Comparison of ENCODE assay signal across 11 cellular contexts in the genomic region with DNA sequence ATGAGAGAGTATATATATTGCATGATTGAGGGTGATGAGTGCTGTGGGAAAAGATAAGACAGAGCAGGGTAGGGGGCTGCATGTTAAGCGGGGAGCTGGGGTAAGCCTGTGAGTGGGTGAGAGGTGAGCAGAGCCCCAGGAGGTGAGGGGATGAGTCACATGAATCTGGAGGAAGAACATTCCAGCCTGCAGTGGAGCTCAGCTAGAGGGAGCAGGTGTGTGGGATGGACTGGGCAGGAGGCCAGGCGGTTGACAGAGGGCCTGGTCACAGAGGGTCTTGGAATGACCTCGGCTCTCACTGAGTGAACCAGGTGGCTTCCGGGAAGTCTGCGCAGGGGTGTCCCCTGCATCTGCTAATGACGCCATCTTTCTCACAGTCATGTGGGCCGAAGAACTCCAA. TPM values are rescaled to one million over a fixed set of nuclear protein-coding genes. Genes with fewer than 3 reads are reported as not detected.
A peak's percentile ranks its signal among the peaks of the same experiment; 100 is the strongest.
DNase-seq lines count a peak whose midpoint lies in the region; ATAC-seq and TF ChIP-seq lines count a peak whose summit lies in the region.
"Had no signal": no experiment of that assay in that cellular context is flagged by ENCODE, and none has a peak within 500 bp of the region (broad histone marks: within the 10 kb centered on the region; RNA-seq: fewer than 3 reads in every experiment).

No MANE protein-coding gene starts in this region.

- intact Hi-C loops in lower lobe of right lung (cut with DNase I), result no loop called here

- no peaks in the 10 kb centered on the region for H3K9me3 Mint-ChIP-seq in stimulated activated naive CD8-positive, alpha-beta T cell treated with anti-CD3 and anti-CD28 coated beads, Interleukin-15, amount 100 ng/mL, for 72 hours
- H3K9me3 Mint-ChIP-seq: effector memory CD8-positive, alpha-beta T cell; T-cell had no signal

- peaks cover 99% of the 10 kb centered on the region for H3K36me3 ChIP-seq in lower lobe of right lung

- no peaks in the 10 kb centered on the region for H3K9me3 ChIP-seq in lower lobe of right lung

- no peaks in the 10 kb centered on the region for H3K27me3 ChIP-seq in lower lobe of right lung (ENCODE audit: low read depth)

- H3K27me3 Mint-ChIP-seq in stimulated activated naive CD8-positive, alpha-beta T cell treated with anti-CD3 and anti-CD28 coated beads, Interleukin-15, amount 100 ng/mL, for 72 hours, result no peaks in the 10 kb centered on the region
- H3K27me3 Mint-ChIP-seq: effector memory CD8-positive, alpha-beta T cell; T-cell had no signal

- H3K27ac Mint-ChIP-seq in stimulated activated naive CD8-positive, alpha-beta T cell treated with anti-CD3 and anti-CD28 coated beads, Interleukin-15, amount 100 ng/mL, for 72 hours, result peak overlapping the region; percentile 23 to 31

- H3K27ac ChIP-seq in lower lobe of right lung, result peak overlapping the region; percentile 25

- no peak overlapping the region for H3K4me3 ChIP-seq in lower lobe of right lung

- H3K4me3 Mint-ChIP-seq in stimulated activated naive CD8-positive, alpha-beta T cell treated with anti-CD3 and anti-CD28 coated beads, Interleukin-15, amount 100 ng/mL, for 72 hours, result no peak overlapping the region
- H3K4me3 Mint-ChIP-seq: effector memory CD8-positive, alpha-beta T cell; T-cell had no signal

- ATAC-seq in stimulated activated naive CD8-positive, alpha-beta T cell treated with anti-CD3 and anti-CD28 coated beads, Interleukin-15, amount 100 ng/mL, for 72 hours, result no peak
- no peak for ATAC-seq in stimulated activated naive CD8-positive, alpha-beta T cell treated with anti-CD3 and anti-CD28 coated beads, Interleukin-15, Interleukin-2, amounts not matched to agents 100 U/mL and 50 U/mL, for 24 hours
- ATAC-seq in lower lobe of right lung, result peak in 1 of 2 donors; percentile 21
- no peak for ATAC-seq in GM21576 (IDR thresholded peaks at IDR 0.05; ENCODE audit: unreplicated experiment)
- no peak for ATAC-seq in HG03571 (IDR thresholded peaks at IDR 0.05; ENCODE audit: unreplicated experiment)
- no peak for ATAC-seq in HG03175 (IDR thresholded peaks at IDR 0.05; ENCODE audit: unreplicated experiment)
- ATAC-seq: effector memory CD8-positive, alpha-beta T cell; T-cell had no signal

- peaks cover 31% of the 10 kb centered on the region for H3K4me1 ChIP-seq in lower lobe of right lung

- DNase-seq in stimulated activated naive CD8-positive, alpha-beta T cell treated with anti-CD3 and anti-CD28 coated beads, Interleukin-15, amount 100 ng/mL, for 72 hours, result no peak
- DNase-seq in stimulated activated naive CD8-positive, alpha-beta T cell treated with anti-CD3 and anti-CD28 coated beads, Interleukin-15, Interleukin-2, amounts not matched to agents 100 U/mL and 50 U/mL, for 24 hours, result no peak
- DNase-seq in brain pericyte (ENCODE audit: low read depth, low spot score) (peak; percentile 38), lower lobe of right lung (no peak), NCI-H345 treated with DMSO at 0.1 percent for 48 hours (lab: John Stamatoyannopoulos, UW; ENCODE audit: unreplicated experiment) (no peak)
- DNase-seq: DND-41; effector memory CD8-positive, alpha-beta T cell; T-cell had no signal

- no peak for TF ChIP-seq CTCF in lower lobe of right lung (IDR thresholded peaks at IDR 0.05)

- peaks cover 41% of the 10 kb centered on the region for H3K4me1 Mint-ChIP-seq in stimulated activated naive CD8-positive, alpha-beta T cell treated with anti-CD3 and anti-CD28 coated beads, Interleukin-15, amount 100 ng/mL, for 72 hours

RNA-seq across cellular contexts. Expression of a gene that starts 44.4 kb away (rescaled TPM):
- total RNA-seq in lower lobe of right lung, result 62.2 TPM

RNA-seq across cellular contexts. Expression of a gene that starts 47.5 kb away (rescaled TPM):
- total RNA-seq in lower lobe of right lung, result 62.5 TPM

RNA-seq across cellular contexts. Expression of a gene that starts 51.7 kb away (rescaled TPM):
- 16.8 TPM for total RNA-seq in lower lobe of right lung
